8 cellular contexts compared by ENCODE assay signal in the genomic region with DNA sequence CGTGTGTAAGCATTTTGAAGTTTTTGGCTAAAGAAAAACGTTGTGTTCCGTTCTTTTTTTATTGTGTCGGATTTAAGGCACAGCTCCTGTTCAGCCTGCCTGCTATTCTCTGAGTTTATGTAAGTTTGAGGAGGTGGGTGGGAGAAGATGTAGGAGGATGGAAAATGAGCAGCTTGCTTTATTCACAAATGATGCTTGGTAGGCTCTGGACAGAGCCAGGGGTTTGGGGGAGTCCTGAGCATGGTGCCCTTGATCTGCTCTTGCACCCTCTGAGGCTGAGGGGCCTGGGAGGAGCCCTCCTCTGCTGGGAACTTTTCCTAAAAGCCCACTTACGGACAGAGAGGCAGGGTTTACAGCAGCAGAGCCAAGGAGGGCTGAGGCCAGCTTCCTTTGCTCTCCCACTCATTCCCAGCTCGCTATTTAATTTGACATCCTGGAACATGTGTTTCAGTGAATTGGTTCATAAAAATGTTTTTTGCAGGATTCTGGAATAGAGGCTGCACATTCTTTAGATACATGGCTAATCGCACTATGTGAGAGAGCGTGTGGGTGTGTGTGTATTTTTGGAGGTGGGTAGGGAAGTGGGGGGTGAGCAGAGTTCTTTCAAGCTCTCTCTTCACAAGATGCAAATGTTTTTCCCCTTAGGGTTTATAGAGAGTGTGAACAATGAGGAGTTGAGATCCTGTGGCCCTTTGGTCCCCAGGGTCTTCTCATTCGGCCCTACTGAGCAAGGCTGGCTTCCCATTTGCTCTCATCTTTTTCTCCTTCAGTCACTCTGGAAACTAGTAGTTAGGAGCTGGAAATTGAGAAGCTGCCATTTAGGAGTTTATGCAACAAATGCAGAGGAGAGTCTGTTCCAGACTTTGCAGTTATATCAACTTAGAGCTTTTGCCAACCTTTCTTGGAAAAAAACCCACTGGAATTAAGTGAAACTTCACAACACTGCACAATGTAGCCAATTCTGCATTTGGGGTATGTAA. TPM values are rescaled to one million over a fixed set of nuclear protein-coding genes. Genes with fewer than 3 reads are reported as not detected.
A peak's percentile ranks its signal among the peaks of the same experiment; 100 is the strongest.
DNase-seq lines count a peak whose midpoint lies in the region; ATAC-seq lines count a peak whose summit lies in the region.

No MANE protein-coding gene starts in this region.

- no peak overlapping the region for H4K91ac ChIP-seq in mesenchymal stem cell (ENCODE audit: low read length)

- H2BK5ac ChIP-seq in mesenchymal stem cell (ENCODE audit: low read depth, low read length, poor library complexity, severe bottlenecking): no peak overlapping the region

- no peaks in the 10 kb centered on the region for H3K27me3 ChIP-seq in mesenchymal stem cell (ENCODE audit: control insufficient read depth in 1 of 2, insufficient read depth in 1 of 2, low read length in 2 of 2)

- H3K79me1 ChIP-seq in mesenchymal stem cell (replicated peaks; ENCODE audit: low read length, poor library complexity, severe bottlenecking): peaks cover 22% of the 10 kb centered on the region

- no peak overlapping the region for H3K14ac ChIP-seq in mesenchymal stem cell (ENCODE audit: low read length in 2 of 2)

- peak overlapping the region; percentile 52 for H3K9ac ChIP-seq in mesenchymal stem cell (ENCODE audit: low read length)

- peak overlapping the region; percentile 99 for H3K27ac Mint-ChIP-seq in activated naive CD4-positive, alpha-beta T cell treated with anti-CD3 and anti-CD28 coated beads, Interleukin-2, amount 10 ng/mL, durations not matched to agents 7 days and 5 days
- peak overlapping the region; percentile 94 for H3K27ac Mint-ChIP-seq in activated naive CD8-positive, alpha-beta T cell treated with anti-CD3 and anti-CD28 coated beads, Interleukin-2, amount 50 U/mL, for 24 hours

- no peak overlapping the region for H2BK120ac ChIP-seq in mesenchymal stem cell (ENCODE audit: low read depth, low read length)

- peak overlapping the region; percentile 66 for H3K4me3 Mint-ChIP-seq in activated naive CD4-positive, alpha-beta T cell treated with anti-CD3 and anti-CD28 coated beads, Interleukin-2, amount 10 ng/mL, durations not matched to agents 7 days and 5 days
- H3K4me3 Mint-ChIP-seq in activated naive CD8-positive, alpha-beta T cell treated with anti-CD3 and anti-CD28 coated beads, Interleukin-2, amount 50 U/mL, for 24 hours: peak overlapping the region; percentile 76

- no peaks in the 10 kb centered on the region for H3K27me3 Mint-ChIP-seq in activated naive CD4-positive, alpha-beta T cell treated with anti-CD3 and anti-CD28 coated beads, Interleukin-2, amount 10 ng/mL, durations not matched to agents 7 days and 5 days
- no peaks in the 10 kb centered on the region for H3K27me3 Mint-ChIP-seq in activated naive CD8-positive, alpha-beta T cell treated with anti-CD3 and anti-CD28 coated beads, Interleukin-2, amount 50 U/mL, for 24 hours

- intact Hi-C loops in posterior vena cava (cut with DNase I): no loop called here

- H3K4ac ChIP-seq in mesenchymal stem cell (ENCODE audit: low read depth in 1 of 2, low read length in 2 of 2): no peak overlapping the region

- CTCF ChIA-PET in activated naive CD4-positive, alpha-beta T cell treated with anti-CD3 and anti-CD28 coated beads, Interleukin-2, amount 10 ng/mL, durations not matched to agents 7 days and 5 days (lab: Charles Lee): interaction anchor here (0.6 to 3.4 kb wide), 12 partner anchors 8 to 771 kb away, joined by 3 to 16 read pairs (median 4); no protein-coding TSS in a partner anchor

- peaks cover 4% of the 10 kb centered on the region for H3K4me1 ChIP-seq in mesenchymal stem cell (ENCODE audit: control insufficient read depth, insufficient read depth, low read depth, low read length)

- 79% methylated on average over 8 of the region's 9 CpGs for WGBS in mesenchymal stem cell

- no peak overlapping the region for H4K8ac ChIP-seq in mesenchymal stem cell (ENCODE audit: low read length)

- no peak overlapping the region for H3K27ac ChIP-seq in mesenchymal stem cell (ENCODE audit: low read length, poor library complexity, severe bottlenecking)

- no peak overlapping the region for H2BK12ac ChIP-seq in mesenchymal stem cell (ENCODE audit: low read length in 2 of 2)

- H3K4me1 Mint-ChIP-seq in activated naive CD4-positive, alpha-beta T cell treated with anti-CD3 and anti-CD28 coated beads, Interleukin-2, amount 10 ng/mL, durations not matched to agents 7 days and 5 days: peaks cover 94% of the 10 kb centered on the region
- H3K4me1 Mint-ChIP-seq in activated naive CD8-positive, alpha-beta T cell treated with anti-CD3 and anti-CD28 coated beads, Interleukin-2, amount 50 U/mL, for 24 hours: peaks cover 98% of the 10 kb centered on the region

- H2AFZ ChIP-seq in mesenchymal stem cell (ENCODE audit: low read depth, low read length): no peak overlapping the region

- peak; percentile 46 for ATAC-seq in HG02938 (IDR thresholded peaks at IDR 0.05; ENCODE audit: unreplicated experiment)
- ATAC-seq in activated naive CD8-positive, alpha-beta T cell treated with anti-CD3 and anti-CD28 coated beads, Interleukin-2, amount 50 U/mL, for 24 hours: peak; percentile 23

- H2AK5ac ChIP-seq in mesenchymal stem cell (ENCODE audit: low read length, severe bottlenecking): no peak overlapping the region

- no peaks in the 10 kb centered on the region for H3K36me3 ChIP-seq in mesenchymal stem cell (ENCODE audit: control insufficient read depth in 1 of 2, insufficient read depth in 2 of 2, low read depth in 1 of 2, low read length in 2 of 2)

- no peak overlapping the region for H3K23ac ChIP-seq in mesenchymal stem cell (ENCODE audit: low read length in 2 of 2)

- H3K18ac ChIP-seq in mesenchymal stem cell (ENCODE audit: low read depth in 1 of 2, low read length in 2 of 2): no peak overlapping the region

- no peak overlapping the region for H3K4me2 ChIP-seq in mesenchymal stem cell (ENCODE audit: low read length, poor library complexity, severe bottlenecking)

- H2BK15ac ChIP-seq in mesenchymal stem cell (ENCODE audit: low read depth, poor library complexity, severe bottlenecking): no peak overlapping the region

- peaks cover 51% of the 10 kb centered on the region for H3K36me3 Mint-ChIP-seq in activated naive CD4-positive, alpha-beta T cell treated with anti-CD3 and anti-CD28 coated beads, Interleukin-2, amount 10 ng/mL, durations not matched to agents 7 days and 5 days
- H3K36me3 Mint-ChIP-seq in activated naive CD8-positive, alpha-beta T cell treated with anti-CD3 and anti-CD28 coated beads, Interleukin-2, amount 50 U/mL, for 24 hours (ENCODE audit: low read depth): peaks cover 25% of the 10 kb centered on the region

- no peaks in the 10 kb centered on the region for H3K9me3 Mint-ChIP-seq in activated naive CD4-positive, alpha-beta T cell treated with anti-CD3 and anti-CD28 coated beads, Interleukin-2, amount 10 ng/mL, durations not matched to agents 7 days and 5 days
- H3K9me3 Mint-ChIP-seq in activated naive CD8-positive, alpha-beta T cell treated with anti-CD3 and anti-CD28 coated beads, Interleukin-2, amount 50 U/mL, for 24 hours: no peaks in the 10 kb centered on the region

- no peaks in the 10 kb centered on the region for H3K9me3 ChIP-seq in mesenchymal stem cell (ENCODE audit: control insufficient read depth, low read length)

- no peak for DNase-seq in activated naive CD4-positive, alpha-beta T cell treated with anti-CD3 and anti-CD28 coated beads, Interleukin-2, amount 10 ng/mL, durations not matched to agents 7 days and 5 days
- no peak for DNase-seq in activated naive CD4-positive, alpha-beta T cell treated with anti-CD3 and anti-CD28 coated beads, Interleukin-2, amount 50 U/mL, for 16 hours
- no peak for DNase-seq in activated naive CD8-positive, alpha-beta T cell treated with anti-CD3 and anti-CD28 coated beads, Interleukin-2, amount 50 U/mL, for 24 hours
- no peak for DNase-seq in mesenchymal stem cell
- no peak for DNase-seq in pons (ENCODE audit: low spot score)
- DNase-seq in posterior vena cava (ENCODE audit: low spot score): no peak
- DNase-seq in LoVo (ENCODE audit: low spot score): no peak

- H3K4me3 ChIP-seq in mesenchymal stem cell (ENCODE audit: insufficient read depth in 1 of 2, low read depth in 1 of 2, low read length in 2 of 2): peak overlapping the region in 1 of 2 experiments; percentile 20

RNA-seq across cellular contexts. Expression of gene TMEM131L, which starts 32.1 kb away (rescaled TPM):
- polyA plus RNA-seq in mesenchymal stem cell (2013, experiment 1 of 2): 3.8 TPM
- 3.5 TPM for polyA plus RNA-seq in mesenchymal stem cell (2013, experiment 2 of 2)
- 10 to 100 TPM; 11.4 to 12.0 TPM for total RNA-seq in posterior vena cava
